8 cellular contexts compared by ENCODE assay signal in genomic region chr1:219174672-219175564, GRCh38. TPM values are rescaled to one million over a fixed set of nuclear protein-coding genes. Genes with fewer than 3 reads are reported as not detected.
A peak's percentile ranks its signal among the peaks of the same experiment; 100 is the strongest.
DNase-seq lines count a peak whose midpoint lies in the region; ATAC-seq, FAIRE-seq and TF ChIP-seq lines count a peak whose summit lies in the region.

No MANE protein-coding gene starts in this region.

- H3K9me2 ChIP-seq in OCI-LY7 (ENCODE audit: insufficient read depth, low read length): no peaks in the 10 kb centered on the region

- POLR2A ChIA-PET in OCI-LY7 (lab: Charles Lee) (interaction anchor here (0.8 to 2.7 kb wide), 5 partner anchors 11 to 39 kb away, joined by 3 to 27 read pairs (median 12); no protein-coding TSS in a partner anchor), HEK293T (lab: Yijun Ruan, JAX) (interaction anchor here (0.7 kb wide), 1 partner anchor 13 kb away, joined by 3 read pairs; no protein-coding TSS in a partner anchor)

- TF ChIP-seq CTCF in OCI-LY7 (conservative IDR thresholded peaks at IDR 0.05; ENCODE audit: low read length) (no peak), brain microvascular endothelial cell (IDR thresholded peaks at IDR 0.05; ENCODE audit: low read depth, low read length, missing control alignments) (no peak)

- 0 out of 2 replicates have a peak, but pooled peaks have one; percentile 11 for TF ChIP-seq POLR2A in GM12891 (IDR thresholded peaks at IDR 0.05; ENCODE audit: low read depth, low read length)

- H3K4me3 ChIP-seq in OCI-LY7 (ENCODE audit: low read depth, low read length, poor library complexity, severe bottlenecking) (peak overlapping the region; percentile 85), brain microvascular endothelial cell (ENCODE audit: low read depth, low read length) (peak overlapping the region; percentile 77), skeletal muscle satellite cell (ENCODE audit: low read length) (peak overlapping the region; percentile 93)

- H3K4me2 ChIP-seq in OCI-LY7 (ENCODE audit: low read length): peak overlapping the region; percentile 96
- H3K4me2 ChIP-seq in skeletal muscle satellite cell (ENCODE audit: low read length): peak overlapping the region; percentile 82

- ATAC-seq in HG02610 (IDR thresholded peaks at IDR 0.05; ENCODE audit: unreplicated experiment): peak; percentile 35
- no peak for ATAC-seq in GM21381 (IDR thresholded peaks at IDR 0.05; ENCODE audit: unreplicated experiment)

- intact Hi-C loops in OCI-LY7 (cut with micrococcal nuclease; ENCODE audit: unreplicated experiment): loop anchor here (10.0 kb wide), 1 partner anchor 890 kb away; the partner anchor contains the start of gene RRP15

- DNase-seq in GM12891 (ENCODE audit: insufficient read length, low spot score) (no peak), OCI-LY7 (ENCODE audit: low spot score) (peak; percentile 27), brain microvascular endothelial cell (peak; percentile 76), iPS-NIHi11 (ENCODE audit: low spot score) (peak; percentile 21), HEK293T (ENCODE audit: extremely low spot score) (no peak)

- H3K27ac ChIP-seq in OCI-LY7 (ENCODE audit: low read depth, low read length, poor library complexity, severe bottlenecking) (peak overlapping the region; percentile 39), brain microvascular endothelial cell (peak overlapping the region; percentile 96)

- H3K27me3 ChIP-seq in brain microvascular endothelial cell (replicated peaks) (no peaks in the 10 kb centered on the region), skeletal muscle satellite cell (ENCODE audit: control insufficient read depth, insufficient read depth, low read length) (no peaks in the 10 kb centered on the region)

- BruUV-seq in OCI-LY7 (replicated peaks; lab: Mats Ljungman, UMichigan): no TSS peak

- peaks cover 15% of the 10 kb centered on the region for H3K4me1 ChIP-seq in OCI-LY7 (ENCODE audit: insufficient read depth, low read length, poor library complexity, severe bottlenecking)
- H3K4me1 ChIP-seq in skeletal muscle satellite cell (ENCODE audit: control insufficient read depth, insufficient read depth, low read length): peaks cover 18% of the 10 kb centered on the region

- H3K79me2 ChIP-seq in OCI-LY7 (ENCODE audit: insufficient read depth, low read depth, low read length): peaks cover 13% of the 10 kb centered on the region

- CTCF ChIA-PET in OCI-LY7 (lab: Charles Lee; ENCODE audit: unreplicated experiment) (no interaction called here), HEK293T (lab: Yijun Ruan, JAX) (no interaction called here)

- in situ Hi-C loops in brain microvascular endothelial cell (cut with HindIII; ENCODE audit: low pct_ligation_motif_present, low sequenced_read_pairs): no loop called here

- no peak for FAIRE-seq in GM12891 (lab: Jason Lieb, UNC)

- H4K20me1 ChIP-seq in OCI-LY7 (ENCODE audit: insufficient read depth, low read length): no peaks in the 10 kb centered on the region

- peaks cover 6% of the 10 kb centered on the region; the same call in 1 of the 2 replicates for H3K9me3 ChIP-seq in OCI-LY7 (ENCODE audit: low read length)
- no peaks in the 10 kb centered on the region for H3K9me3 ChIP-seq in skeletal muscle satellite cell (replicated peaks; ENCODE audit: low read length)

- H3K9ac ChIP-seq in skeletal muscle satellite cell (ENCODE audit: low read depth, low read length): peak overlapping the region; percentile 92

- peak overlapping the region; percentile 94; the same call in 1 of the 2 replicates for H2AFZ ChIP-seq in OCI-LY7 (ENCODE audit: low read length)

- H3K36me3 ChIP-seq in OCI-LY7 (ENCODE audit: insufficient read depth, low read length) (peaks cover 2% of the 10 kb centered on the region; the same call in 1 of the 2 replicates), brain microvascular endothelial cell (replicated peaks) (no peaks in the 10 kb centered on the region), skeletal muscle satellite cell (ENCODE audit: insufficient read depth, low read length) (peaks cover 6% of the 10 kb centered on the region)

TF ChIP-seq in GM12891, 5 proteins besides CTCF, POLR2A, EP300 and RAD21:
- TF ChIP-seq POU2F2 (IDR thresholded peaks at IDR 0.05; ENCODE audit: low read depth, low read length): no peak
- 0 out of 2 replicates have a peak, but pooled peaks have one; percentile 4 for TF ChIP-seq TAF1 (IDR thresholded peaks at IDR 0.05; ENCODE audit: low read depth, low read length)
- no peak for TF ChIP-seq SPI1 (IDR thresholded peaks at IDR 0.05; ENCODE audit: low read depth, low read length)

TF ChIP-seq in HEK293T, 16 proteins besides CTCF, POLR2A, EP300 and RAD21:
- TF ChIP-seq PKNOX1 (IDR thresholded peaks at IDR 0.05) (no peak), HDGF (IDR thresholded peaks at IDR 0.05; ENCODE audit: borderline replicate concordance) (no peak), FOXM1 (IDR thresholded peaks at IDR 0.05; ENCODE audit: borderline replicate concordance) (no peak), SUZ12 (IDR thresholded peaks at IDR 0.05) (no peak), SP1 (IDR thresholded peaks at IDR 0.05) (no peak)

RNA-seq across cellular contexts. Expression of gene LYPLAL1, which starts 1.2 kb away (rescaled TPM):
- polyA plus RNA-seq in GM12891 (2012; ENCODE audit: low read depth, missing spikeins): 17.7 TPM
- 13.2 and 19.6 TPM in 2 replicates for total RNA-seq in OCI-LY7 (2014; rRNA removed; shearing (Covaris generic))
- 24.3 and 32.1 TPM in 2 replicates for total RNA-seq in OCI-LY7 (2022)
- 19.0 and 38.3 TPM in 2 replicates for total RNA-seq in skeletal muscle satellite cell (2012; rRNA removed)

Comparison
In these comparisons a context has a peak if more than half of its experiments do, and no peak if none do; other contexts are left out.
1. DNase-seq: peak in OCI-LY7 (single experiment), brain microvascular endothelial cell (single experiment) and iPS-NIHi11 (single experiment); none in GM12891 (single experiment) and HEK293T (single experiment).
2. Peak in every context shown above with its lines, with median percentiles within 50 percentile points of each other: H3K4me3 ChIP-seq.